In genomic region chr16:82524939-82525338, GRCh38 we compare ENCODE assay signal across 24 cellular contexts.
DNase-seq lines count a peak whose midpoint lies in the region.
"Had no signal": no experiment of that assay in that cellular context is flagged by ENCODE, and none has a peak within 500 bp of the region (broad histone marks: within the 10 kb centered on the region; RNA-seq: fewer than 3 reads in every experiment).

No MANE protein-coding gene starts in this region.

- no peak overlapping the region for H3K27ac ChIP-seq in substantia nigra (ENCODE audit: low read depth, low read length, poor library complexity, severe bottlenecking)
- H3K27ac ChIP-seq: esophagus muscularis mucosa had no signal

- peak; percentile 4 for DNase-seq in NCI-H1694 treated with DMSO at 0.1 percent for 48 hours (lab: John Stamatoyannopoulos, UW)
- no peak for DNase-seq in NCI-H1694 (lab: John Stamatoyannopoulos, UW)
- peak; percentile 35 for DNase-seq in NCI-H345 treated with DMSO at 0.1 percent for 48 hours (lab: John Stamatoyannopoulos, UW; ENCODE audit: unreplicated experiment)
- DNase-seq in kidney tubule cell (ENCODE audit: low spot score), result peak; percentile 3
- DNase-seq in A172 (ENCODE audit: low spot score), result no peak
- no peak for DNase-seq in activated naive CD4-positive, alpha-beta T cell treated with anti-CD3 and anti-CD28 coated beads, Interleukin-2, amount 50 U/mL, for 16 hours
- no peak for DNase-seq in stimulated activated CD8-positive, alpha-beta memory T cell treated with anti-CD3 and anti-CD28 coated beads, Interleukin-4, amount 100 ng/mL, for 48 hours
- no peak for DNase-seq in substantia nigra (lab: John Stamatoyannopoulos, UW)
- DNase-seq: 8988T; activated CD4-positive, alpha-beta T cell treated with anti-CD3 and anti-CD28 coated beads for 1 hour; activated CD8-positive, alpha-beta T cell treated with anti-CD3 and anti-CD28 coated beads, Interleukin-2, amount 10 ng/mL, durations not matched to agents 7 days and 5 days; activated naive CD4-positive, alpha-beta T cell treated with anti-CD3 and anti-CD28 coated beads for 36 hours; Calu3; foreskin fibroblast; head of caudate nucleus; natural killer cell; NCI-H1105; NCI-H1930; NCI-H446; occipital lobe; SIG-M5; stimulated activated CD4-positive, alpha-beta T cell treated with anti-CD3 and anti-CD28 coated beads, Interleukin-4, amount 100 ng/mL, for 24 hours; trophoblast cell had no signal

Comparison
In these comparisons a context has a peak if more than half of its experiments do, and no peak if none do; other contexts are left out.
1. DNase-seq: peak in NCI-H1694 treated with DMSO at 0.1 percent for 48 hours (single experiment), NCI-H345 treated with DMSO at 0.1 percent for 48 hours (single experiment) and kidney tubule cell (single experiment); none in NCI-H1694 (single experiment), A172 (single experiment), activated naive CD4-positive, alpha-beta T cell treated with anti-CD3 and anti-CD28 coated beads, Interleukin-2, amount 50 U/mL, for 16 hours (single experiment), stimulated activated CD8-positive, alpha-beta memory T cell treated with anti-CD3 and anti-CD28 coated beads, Interleukin-4, amount 100 ng/mL, for 48 hours (single experiment) and substantia nigra (0 of 49).